Comparison of ENCODE assay signal across 1 cellular context in genomic region chr5:132839426-132840301, GRCh38.
TF ChIP-seq lines count a peak whose summit lies in the region.

No MANE protein-coding gene starts in this region.

TF ChIP-seq in HepG2, 621 proteins besides CTCF, POLR2A, EP300 and RAD21 (continued from another document and continues in another):
- TF ChIP-seq SAP130 (CRISPR knock-in tag; IDR thresholded peaks at IDR 0.05; ENCODE audit: low read depth), result peak; percentile 74
- no peak for TF ChIP-seq ZNF260 (CRISPR knock-in tag; IDR thresholded peaks at IDR 0.05; ENCODE audit: borderline replicate concordance, low read depth)
- TF ChIP-seq ZNF614 (CRISPR knock-in tag; IDR thresholded peaks at IDR 0.05; ENCODE audit: borderline replicate concordance), result peak; percentile 84
- TF ChIP-seq SMAD1 (CRISPR knock-in tag; IDR thresholded peaks at IDR 0.05; ENCODE audit: borderline replicate concordance, low read depth), result no peak
- no peak for TF ChIP-seq ZNF781 (CRISPR knock-in tag; IDR thresholded peaks at IDR 0.05; ENCODE audit: borderline replicate concordance, not compliant biosample characterization)
- no peak for TF ChIP-seq ZNF24 (IDR thresholded peaks at IDR 0.05)
- TF ChIP-seq IRF2 (CRISPR knock-in tag; IDR thresholded peaks at IDR 0.05), result peak; percentile 41; the same call in 1 of the 2 replicates
- no peak for TF ChIP-seq PHF5A (CRISPR knock-in tag; IDR thresholded peaks at IDR 0.05; ENCODE audit: low read depth, unreplicated experiment)
- no peak; the same call in 1 of the 2 replicates for TF ChIP-seq ZNF337 (CRISPR knock-in tag; IDR thresholded peaks at IDR 0.05; ENCODE audit: borderline replicate concordance, low read depth)
- TF ChIP-seq ONECUT2 (CRISPR knock-in tag; IDR thresholded peaks at IDR 0.05), result no peak
- no peak for TF ChIP-seq RORA (CRISPR knock-in tag; IDR thresholded peaks at IDR 0.05)
- no peak for TF ChIP-seq NFRKB (IDR thresholded peaks at IDR 0.05)
- no peak for TF ChIP-seq PRPF4 (IDR thresholded peaks at IDR 0.05; ENCODE audit: low read depth, low read length, poor library complexity, severe bottlenecking)
- peak; percentile 14; the same call in 1 of the 2 replicates for TF ChIP-seq CBFB (CRISPR knock-in tag; IDR thresholded peaks at IDR 0.05)
- no peak for TF ChIP-seq ZFP91 (CRISPR knock-in tag; IDR thresholded peaks at IDR 0.05; ENCODE audit: borderline replicate concordance)
- TF ChIP-seq KMT2A (CRISPR knock-in tag; IDR thresholded peaks at IDR 0.05), result no peak
- no peak; the same call in 1 of the 2 replicates for TF ChIP-seq ZNF772 (CRISPR knock-in tag; IDR thresholded peaks at IDR 0.05)
- TF ChIP-seq TERF1 (CRISPR knock-in tag; IDR thresholded peaks at IDR 0.05), result no peak
- TF ChIP-seq NCOA2 (CRISPR knock-in tag; IDR thresholded peaks at IDR 0.05), result peak; percentile 85
- no peak for TF ChIP-seq ZBTB25 (CRISPR knock-in tag; IDR thresholded peaks at IDR 0.05)
- TF ChIP-seq ZBTB7B (CRISPR knock-in tag; IDR thresholded peaks at IDR 0.05), result peak; percentile 17; the same call in 1 of the 2 replicates
- no peak for TF ChIP-seq NRL (CRISPR knock-in tag; IDR thresholded peaks at IDR 0.05; ENCODE audit: borderline replicate concordance)
- TF ChIP-seq GPN1 (CRISPR knock-in tag; IDR thresholded peaks at IDR 0.05; ENCODE audit: borderline replicate concordance), result no peak
- no peak for TF ChIP-seq JUND (CRISPR knock-in tag; IDR thresholded peaks at IDR 0.05)
- TF ChIP-seq NR3C1 (CRISPR knock-in tag; IDR thresholded peaks at IDR 0.05), result no peak
- no peak for TF ChIP-seq RFX1 (IDR thresholded peaks at IDR 0.05)
- TF ChIP-seq NFATC3 (CRISPR knock-in tag; IDR thresholded peaks at IDR 0.05), result no peak; the same call in 1 of the 2 replicates
- no peak for TF ChIP-seq ELF4 (CRISPR knock-in tag; IDR thresholded peaks at IDR 0.05; ENCODE audit: borderline replicate concordance)
- no peak for TF ChIP-seq ZNF615 (CRISPR knock-in tag; IDR thresholded peaks at IDR 0.05; ENCODE audit: borderline replicate concordance)
- TF ChIP-seq ZNF333 (CRISPR knock-in tag; IDR thresholded peaks at IDR 0.05; ENCODE audit: borderline replicate concordance), result no peak
- no peak for TF ChIP-seq BHLHE40 (IDR thresholded peaks at IDR 0.05; ENCODE audit: low read length)
- TF ChIP-seq ARNT2 (CRISPR knock-in tag; IDR thresholded peaks at IDR 0.05; ENCODE audit: low read depth), result no peak
- no peak for TF ChIP-seq HCFC1 (IDR thresholded peaks at IDR 0.05; ENCODE audit: low read depth, low read length)
- peak; percentile 88 for TF ChIP-seq FOXP4 (CRISPR knock-in tag; IDR thresholded peaks at IDR 0.05)
- no peak; the same call in 1 of the 2 replicates for TF ChIP-seq POGK (CRISPR knock-in tag; conservative IDR thresholded peaks at IDR 0.05)
- no peak for TF ChIP-seq PHF8 (CRISPR knock-in tag; IDR thresholded peaks at IDR 0.05)
- no peak for TF ChIP-seq SCMH1 (CRISPR knock-in tag; IDR thresholded peaks at IDR 0.05; ENCODE audit: borderline replicate concordance)
- TF ChIP-seq ZBTB26 (CRISPR knock-in tag; IDR thresholded peaks at IDR 0.05; ENCODE audit: borderline replicate concordance), result no peak
- TF ChIP-seq CREB1 (IDR thresholded peaks at IDR 0.05), result no peak
- peak; percentile 70 for TF ChIP-seq CREB1 (CRISPR knock-in tag; IDR thresholded peaks at IDR 0.05)
- TF ChIP-seq ZNF674 (CRISPR knock-in tag; IDR thresholded peaks at IDR 0.05; ENCODE audit: low read depth), result no peak
- no peak for TF ChIP-seq MATR3 (CRISPR knock-in tag; IDR thresholded peaks at IDR 0.05)
- no peak for TF ChIP-seq FOXA1 (IDR thresholded peaks at IDR 0.05)
- TF ChIP-seq FOXA1 (CRISPR knock-in tag; IDR thresholded peaks at IDR 0.05), result peak; percentile 30; the same call in 1 of the 2 replicates
- TF ChIP-seq ZNF350 (CRISPR knock-in tag; IDR thresholded peaks at IDR 0.05; ENCODE audit: borderline replicate concordance, low read depth), result peak; percentile 45; the same call in 1 of the 2 replicates
- no peak for TF ChIP-seq XBP1 (CRISPR knock-in tag; IDR thresholded peaks at IDR 0.05)
- TF ChIP-seq ZNF513 (CRISPR knock-in tag; conservative IDR thresholded peaks at IDR 0.05), result no peak
- TF ChIP-seq AKAP8 (CRISPR knock-in tag; IDR thresholded peaks at IDR 0.05), result peak; percentile 50; the same call in 1 of the 2 replicates
- no peak for TF ChIP-seq ZNF576 (CRISPR knock-in tag; IDR thresholded peaks at IDR 0.05)
- TF ChIP-seq ZBTB34 (CRISPR knock-in tag; IDR thresholded peaks at IDR 0.05), result no peak
- no peak for TF ChIP-seq ZBTB8A (CRISPR knock-in tag; IDR thresholded peaks at IDR 0.05; ENCODE audit: borderline replicate concordance, low read depth)
- TF ChIP-seq ZNF10 (CRISPR knock-in tag; IDR thresholded peaks at IDR 0.05; ENCODE audit: borderline replicate concordance, low read depth), result no peak
- no peak for TF ChIP-seq ZNF768 (CRISPR knock-in tag; IDR thresholded peaks at IDR 0.05)
- TF ChIP-seq ZNF33B (CRISPR knock-in tag; IDR thresholded peaks at IDR 0.05), result no peak
- no peak for TF ChIP-seq SRY (CRISPR knock-in tag; IDR thresholded peaks at IDR 0.05)
- TF ChIP-seq ZNF276 (CRISPR knock-in tag; IDR thresholded peaks at IDR 0.05; ENCODE audit: low read depth), result no peak
